ENCODE assay signal across 12 cellular contexts in genomic region chr17:47851764-47852112, GRCh38. TPM values are rescaled to one million over a fixed set of nuclear protein-coding genes. Genes with fewer than 3 reads are reported as not detected.
DNase-seq lines count a peak whose midpoint lies in the region; ATAC-seq and TF ChIP-seq lines count a peak whose summit lies in the region.
"Had no signal": no experiment of that assay in that cellular context is flagged by ENCODE, and none has a peak within 500 bp of the region (broad histone marks: within the 10 kb centered on the region; RNA-seq: fewer than 3 reads in every experiment).

No MANE protein-coding gene starts in this region.

- H3K4me1 Mint-ChIP-seq in activated B cell treated with CpG ODN at 0.5 μM for 24 hours, result peaks cover 25% of the 10 kb centered on the region
- peaks cover 17% of the 10 kb centered on the region for H3K4me1 Mint-ChIP-seq in osteocyte (ENCODE audit: unreplicated experiment)

- no peak for ATAC-seq in activated B cell treated with CpG ODN at 0.5 μM for 24 hours (ENCODE audit: low read depth)
- no peak for ATAC-seq in GM18505 (IDR thresholded peaks at IDR 0.05; ENCODE audit: unreplicated experiment)

- H3K36me3 Mint-ChIP-seq in activated B cell treated with CpG ODN at 0.5 μM for 24 hours (ENCODE audit: low read depth), result no peaks in the 10 kb centered on the region
- H3K36me3 Mint-ChIP-seq in osteocyte (ENCODE audit: unreplicated experiment), result no peaks in the 10 kb centered on the region

- peak overlapping the region; percentile 45; the same call in 1 of the 2 replicates for H3K4me3 ChIP-seq in H7 (ENCODE audit: insufficient read depth, low read depth, low read length)
- H3K4me3 ChIP-seq in iPS-15b (ENCODE audit: low read depth, low read length), result peak overlapping the region; percentile 63

- no peak for TF ChIP-seq POLR2A in GM18505 (IDR thresholded peaks at IDR 0.05; ENCODE audit: borderline replicate concordance, extremely low read depth, insufficient read depth, insufficient read length)

- peaks cover 15% of the 10 kb centered on the region for H3K4me1 ChIP-seq in iPS-15b (ENCODE audit: control insufficient read depth, insufficient read depth, low read length)

- H3K9me3 ChIP-seq in iPS-15b (ENCODE audit: control insufficient read depth, insufficient read depth, low read length), result no peaks in the 10 kb centered on the region

- no peak for TF ChIP-seq CTCF in activated B cell treated with CpG ODN at 0.5 μM for 24 hours (IDR thresholded peaks at IDR 0.05)
- TF ChIP-seq CTCF in osteocyte (IDR thresholded peaks at IDR 0.05), result no peak

- no peak overlapping the region for H3K9ac ChIP-seq in iPS-15b (ENCODE audit: low read depth, low read length)

- H3K27me3 Mint-ChIP-seq in activated B cell treated with CpG ODN at 0.5 μM for 24 hours (peaks cover 79% of the 10 kb centered on the region), osteocyte (ENCODE audit: unreplicated experiment) (peaks cover 64% of the 10 kb centered on the region)

- peaks cover 97% of the 10 kb centered on the region for H3K27me3 ChIP-seq in H7 (ENCODE audit: control insufficient read depth, insufficient read depth, low read length)
- peaks cover 90% of the 10 kb centered on the region for H3K27me3 ChIP-seq in iPS-15b (ENCODE audit: control insufficient read depth, insufficient read depth, low read length)

- H3K4me3 Mint-ChIP-seq in activated B cell treated with CpG ODN at 0.5 μM for 24 hours, result peak overlapping the region; percentile 61
- peak overlapping the region; percentile 14 for H3K4me3 Mint-ChIP-seq in osteocyte (ENCODE audit: unreplicated experiment)
- H3K4me3 Mint-ChIP-seq: dendritic cell treated with granulocyte-macrophage colony-stimulating factor and Interleukin-4, amounts not matched to agents 40 ng/mL and 50 ng/mL, for 4 days had no signal

- CTCF ChIA-PET in activated B cell treated with CpG ODN at 0.5 μM for 24 hours (lab: Charles Lee), result no interaction called here

- intact Hi-C loops in activated B cell treated with CpG ODN at 0.5 μM for 24 hours (cut with micrococcal nuclease), result loop anchor here (1.0 kb wide), 1 partner anchor 8 kb away; no protein-coding TSS in a partner anchor

- H3K27ac Mint-ChIP-seq in activated B cell treated with CpG ODN at 0.5 μM for 24 hours (no peak overlapping the region), osteocyte (ENCODE audit: unreplicated experiment) (no peak overlapping the region)
- H3K27ac Mint-ChIP-seq: dendritic cell treated with granulocyte-macrophage colony-stimulating factor and Interleukin-4, amounts not matched to agents 40 ng/mL and 50 ng/mL, for 4 days had no signal

- DNase-seq in H7, result peak; percentile 76
- DNase-seq in activated B cell treated with CpG ODN at 0.5 μM for 24 hours, result no peak
- no peak for DNase-seq in osteocyte (ENCODE audit: extremely low spot score, unreplicated experiment)
- no peak for DNase-seq in central memory CD4-positive, alpha-beta T cell
- DNase-seq in EL, result no peak
- DNase-seq: GOT3; kidney; MV-4-11; stimulated activated CD4-positive, alpha-beta T cell treated with anti-CD3 and anti-CD28 coated beads, Interleukin-4, amount 100 ng/mL, for 4 hours had no signal

- POLR2A ChIA-PET in activated B cell treated with CpG ODN at 0.5 μM for 24 hours (lab: Charles Lee), result interaction anchor here (1.4 to 2.4 kb wide), 2 partner anchors 21 to 43 kb away, joined by 5 to 16 read pairs; partner anchors contain the start of genes LRRC46, MRPL10 and SP2

- no peaks in the 10 kb centered on the region for H3K9me3 Mint-ChIP-seq in activated B cell treated with CpG ODN at 0.5 μM for 24 hours
- no peaks in the 10 kb centered on the region for H3K9me3 Mint-ChIP-seq in osteocyte (ENCODE audit: unreplicated experiment)
- H3K9me3 Mint-ChIP-seq: dendritic cell treated with granulocyte-macrophage colony-stimulating factor and Interleukin-4, amounts not matched to agents 40 ng/mL and 50 ng/mL, for 4 days had no signal

- H3K36me3 ChIP-seq in H7 (replicated peaks; ENCODE audit: control insufficient read depth, insufficient read depth, low read length) (no peaks in the 10 kb centered on the region), iPS-15b (ENCODE audit: control insufficient read depth, insufficient read depth, low read length) (no peaks in the 10 kb centered on the region)

RNA-seq across cellular contexts. Expression of gene SP6, which starts 0.8 kb away (rescaled TPM):
- 0.07 and 0.10 TPM in 2 replicates for total RNA-seq in H7 (2014; rRNA removed; shearing (Covaris generic))
- total RNA-seq in activated B cell treated with CpG ODN at 0.5 μM for 24 hours (0.09 TPM in 1 of 2 replicates, not detected in the other), osteocyte (0.16 TPM in 1 of 2 replicates, not detected in the other)

RNA-seq across cellular contexts. Expression of gene SCRN2, which starts 10.7 kb away (rescaled TPM):
- 35.5 and 48.6 TPM in 2 replicates for total RNA-seq in H7 (2014; rRNA removed; shearing (Covaris generic))
- 32.1 and 36.3 TPM in 2 replicates for total RNA-seq in activated B cell treated with CpG ODN at 0.5 μM for 24 hours
- 25.4 and 25.6 TPM in 2 replicates for total RNA-seq in osteocyte

RNA-seq across cellular contexts. Expression of gene LRRC46, which starts 20.3 kb away (rescaled TPM):
- total RNA-seq in H7 (2014; rRNA removed; shearing (Covaris generic)), result 0.21 and 0.30 TPM in 2 replicates
- total RNA-seq in activated B cell treated with CpG ODN at 0.5 μM for 24 hours (1.5 and 1.9 TPM in 2 replicates), osteocyte (0.54 and 0.84 TPM in 2 replicates)

RNA-seq across cellular contexts. Expression of gene MRPL10, which starts 20.4 kb away (rescaled TPM):
- total RNA-seq in H7 (2014; rRNA removed; shearing (Covaris generic)), result 138 and 156 TPM in 2 replicates
- 36.4 and 37.4 TPM in 2 replicates for total RNA-seq in activated B cell treated with CpG ODN at 0.5 μM for 24 hours
- 41.0 and 41.8 TPM in 2 replicates for total RNA-seq in osteocyte

RNA-seq across cellular contexts. Expression of gene OSBPL7, which starts 30.1 kb away (rescaled TPM):
- total RNA-seq in H7 (2014; rRNA removed; shearing (Covaris generic)), result 11.3 and 21.8 TPM in 2 replicates
- total RNA-seq in activated B cell treated with CpG ODN at 0.5 μM for 24 hours, result 28.8 and 34.4 TPM in 2 replicates
- 16.8 and 18.0 TPM in 2 replicates for total RNA-seq in osteocyte
